ENCODE assay signal across 29 cellular contexts in the genomic region with DNA sequence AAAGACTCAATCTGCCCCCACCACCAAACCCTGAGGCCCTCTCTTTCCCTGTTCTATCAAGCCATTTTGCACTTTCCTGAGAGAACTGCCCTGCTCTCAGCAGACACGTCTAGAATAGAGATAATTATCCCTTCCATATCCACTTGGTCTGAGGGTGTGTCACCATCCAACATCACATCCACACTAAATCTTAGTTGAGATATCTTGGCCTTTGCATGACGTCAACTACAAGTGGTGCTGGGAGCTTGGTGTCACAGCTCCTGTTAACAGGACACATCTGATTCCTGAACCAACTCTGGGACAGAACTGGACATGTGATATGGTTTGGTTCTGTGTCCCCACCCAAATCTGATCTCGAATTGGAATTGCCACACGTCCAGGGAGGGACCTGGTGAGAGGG.
"Had no signal": no experiment of that assay in that cellular context is flagged by ENCODE, and none has a peak within 500 bp of the region (broad histone marks: within the 10 kb centered on the region; RNA-seq: fewer than 3 reads in every experiment).

No MANE protein-coding gene starts in this region.

- ATAC-seq: naive thymus-derived CD8-positive, alpha-beta T cell; natural killer cell treated with Interleukin-12 subunit alpha and Interleukin-12 subunit beta and Interleukin-15 and Interleukin-18, amount 100 ng/mL, for 72 hours; pancreas; right cardiac atrium; sciatic nerve; stimulated activated memory B cell treated with anti-CD40 and anti-IgM and Interleukin-4, amounts not matched to agents 10 μg/mL and 1 μg/mL and 100 μg/mL, for 72 hours; stimulated activated naive CD8-positive, alpha-beta T cell treated with anti-CD3 and anti-CD28 coated beads, Interleukin-15, amount 100 ng/mL, for 72 hours; stimulated activated naive CD8-positive, alpha-beta T cell treated with anti-CD3 and anti-CD28 coated beads, Interleukin-15, Interleukin-2, amounts not matched to agents 100 U/mL and 50 U/mL, for 24 hours had no signal

- H3K4me1 Mint-ChIP-seq: nephron progenitor cell, neural crest cell had no signal

- H3K27ac Mint-ChIP-seq: natural killer cell treated with Interleukin-12 subunit alpha and Interleukin-12 subunit beta and Interleukin-15 and Interleukin-18, amount 100 ng/mL, for 72 hours; nephron progenitor cell; stimulated activated memory B cell treated with anti-CD40 and anti-IgM and Interleukin-4, amounts not matched to agents 10 μg/mL and 1 μg/mL and 100 μg/mL, for 72 hours had no signal

- H3K4me3 Mint-ChIP-seq: naive thymus-derived CD8-positive, alpha-beta T cell; natural killer cell treated with Interleukin-12 subunit alpha and Interleukin-12 subunit beta and Interleukin-15 and Interleukin-18, amount 100 ng/mL, for 72 hours; nephron progenitor cell; neural crest cell; stimulated activated memory B cell treated with anti-CD40 and anti-IgM and Interleukin-4, amounts not matched to agents 10 μg/mL and 1 μg/mL and 100 μg/mL, for 72 hours; stimulated activated naive CD8-positive, alpha-beta T cell treated with anti-CD3 and anti-CD28 coated beads, Interleukin-15, amount 100 ng/mL, for 72 hours had no signal

- H3K4me1 ChIP-seq: pancreas, prostate gland, spleen, thyroid gland, tibial nerve, upper lobe of left lung, vagina had no signal

- H3K9me3 Mint-ChIP-seq: naive thymus-derived CD8-positive, alpha-beta T cell; natural killer cell treated with Interleukin-12 subunit alpha and Interleukin-12 subunit beta and Interleukin-15 and Interleukin-18, amount 100 ng/mL, for 72 hours; stimulated activated memory B cell treated with anti-CD40 and anti-IgM and Interleukin-4, amounts not matched to agents 10 μg/mL and 1 μg/mL and 100 μg/mL, for 72 hours; stimulated activated naive CD8-positive, alpha-beta T cell treated with anti-CD3 and anti-CD28 coated beads, Interleukin-15, amount 100 ng/mL, for 72 hours had no signal

- H3K27me3 ChIP-seq: neutrophil, thyroid gland, tibial nerve, upper lobe of left lung, vagina had no signal

- DNase-seq: naive thymus-derived CD8-positive, alpha-beta T cell; nephron progenitor cell; nucleus accumbens; pancreas; right cardiac atrium; spleen; stimulated activated CD4-positive, alpha-beta T cell treated with anti-CD3 and anti-CD28 coated beads, Interleukin-12 subunit alpha, Interleukin-12 subunit beta, amount 100 ng/mL, for 4 hours; stimulated activated CD4-positive, alpha-beta T cell treated with anti-CD3 and anti-CD28 coated beads, Interleukin-1b, Interleukin-23, amount 100 ng/mL, for 48 hours; stimulated activated CD4-positive, alpha-beta T cell treated with anti-CD3 and anti-CD28 coated beads, Interleukin-4, amount 100 ng/mL, for 1 hour; stimulated activated CD4-positive, alpha-beta T cell treated with anti-CD3 and anti-CD28 coated beads, Interleukin-4, amount 100 ng/mL, for 4 hours; stimulated activated CD8-positive, alpha-beta memory T cell treated with anti-CD3 and anti-CD28 coated beads, Interleukin-4, amount 100 ng/mL, for 48 hours; stimulated activated naive CD4-positive, alpha-beta T cell; stimulated activated naive CD8-positive, alpha-beta T cell treated with anti-CD3 and anti-CD28 coated beads, Interleukin-15, amount 100 ng/mL, for 72 hours; stimulated activated naive CD8-positive, alpha-beta T cell treated with anti-CD3 and anti-CD28 coated beads, Interleukin-15, Interleukin-2, amounts not matched to agents 100 U/mL and 50 U/mL, for 24 hours; thyroid gland; trophoblast cell; upper lobe of left lung had no signal

- FAIRE-seq: pancreas, urothelium cell line had no signal

- H3K27ac ChIP-seq: neutrophil, pancreas, prostate gland, skin epidermis, spleen, thoracic aorta, thyroid gland, tibial nerve, upper lobe of left lung, vagina had no signal

- H3K9me3 ChIP-seq: neutrophil, pancreas, prostate gland, spleen, thoracic aorta, thyroid gland, tibial nerve, upper lobe of left lung, vagina had no signal

- H3K36me3 Mint-ChIP-seq: naive thymus-derived CD8-positive, alpha-beta T cell; natural killer cell treated with Interleukin-12 subunit alpha and Interleukin-12 subunit beta and Interleukin-15 and Interleukin-18, amount 100 ng/mL, for 72 hours; stimulated activated memory B cell treated with anti-CD40 and anti-IgM and Interleukin-4, amounts not matched to agents 10 μg/mL and 1 μg/mL and 100 μg/mL, for 72 hours had no signal

- H3K36me3 ChIP-seq: neutrophil, pancreas, prostate gland, spleen, thoracic aorta, thyroid gland, tibial nerve, upper lobe of left lung, vagina had no signal

- H3K4me3 ChIP-seq: pancreas, prostate gland, skin epidermis, smooth muscle cell, spleen, thoracic aorta, thyroid gland, tibial nerve, upper lobe of left lung, vagina had no signal
